Comparison of ENCODE assay signal across 27 cellular contexts in genomic region chr11:71145988-71146824, GRCh38.
"Had no signal": no experiment of that assay in that cellular context is flagged by ENCODE, and none has a peak within 500 bp of the region (broad histone marks: within the 10 kb centered on the region; RNA-seq: fewer than 3 reads in every experiment).

No MANE protein-coding gene starts in this region.

- FAIRE-seq: astrocyte, frontal cortex, islet of Langerhans had no signal

- ATAC-seq: left colon, psoas muscle, T-helper 17 cell had no signal

- H3K4me3 ChIP-seq: breast epithelium, colonic mucosa, dorsolateral prefrontal cortex, esophagus muscularis mucosa, lower lobe of right lung, ovary, psoas muscle, right atrium auricular region, thyroid gland had no signal

- DNase-seq: activated CD4-positive, alpha-beta T cell treated with anti-CD3 and anti-CD28 coated beads for 4 hours; activated CD4-positive, alpha-beta T cell treated with anti-CD3 and anti-CD28 coated beads, Interleukin-2, amount 50 U/mL, for 48 hours; activated CD4-positive, CD25-positive, alpha-beta regulatory T cell; activated CD8-positive, alpha-beta memory T cell treated with anti-CD3 and anti-CD28 coated beads, Interleukin-2, amount 50 U/mL, for 48 hours; activated naive CD4-positive, alpha-beta T cell treated with Interleukin-2 at 50 U/mL for 16 hours; activated naive CD8-positive, alpha-beta T cell treated with anti-CD3 and anti-CD28 coated beads for 36 hours; activated T-cell treated with anti-CD3 and anti-CD28 coated beads, Interleukin-2, amount 50 U/mL, for 48 hours; colonic mucosa; dorsolateral prefrontal cortex; hippocampal formation; left colon; lower lobe of right lung; mesendoderm; naive B cell; ovary; psoas muscle; stimulated activated CD4-positive, alpha-beta T cell treated with anti-CD3 and anti-CD28 coated beads, Interleukin-4, amount 100 ng/mL, for 24 hours; substantia nigra; T-helper 17 cell; thyroid gland had no signal

- H3K4me1 ChIP-seq: breast epithelium, colonic mucosa, esophagus muscularis mucosa, lower lobe of right lung, psoas muscle, right atrium auricular region had no signal

- H3K4me3 Mint-ChIP-seq: activated naive CD8-positive, alpha-beta T cell treated with anti-CD3 and anti-CD28 coated beads for 36 hours; naive B cell; stimulated activated naive CD8-positive, alpha-beta T cell treated with anti-CD3 and anti-CD28 coated beads, Interleukin-15, Interleukin-2, amounts not matched to agents 100 ng/mL and 50 ng/mL, for 24 hours; T-helper 17 cell had no signal

- H3K36me3 Mint-ChIP-seq: activated naive CD8-positive, alpha-beta T cell treated with anti-CD3 and anti-CD28 coated beads for 36 hours had no signal

- H3K4me1 Mint-ChIP-seq: activated naive CD8-positive, alpha-beta T cell treated with anti-CD3 and anti-CD28 coated beads for 36 hours; naive B cell; T-helper 17 cell had no signal

- H3K9me3 ChIP-seq: breast epithelium, colonic mucosa, esophagus muscularis mucosa, lower lobe of right lung, ovary, psoas muscle, right atrium auricular region, thyroid gland had no signal

- H3K36me3 ChIP-seq: breast epithelium, colonic mucosa, esophagus muscularis mucosa, lower lobe of right lung, ovary, right atrium auricular region, thyroid gland had no signal

- H3K9me3 Mint-ChIP-seq: stimulated activated naive CD8-positive, alpha-beta T cell treated with anti-CD3 and anti-CD28 coated beads, Interleukin-15, Interleukin-2, amounts not matched to agents 100 ng/mL and 50 ng/mL, for 24 hours had no signal

- H3K27ac ChIP-seq: breast epithelium, colonic mucosa, dorsolateral prefrontal cortex, esophagus muscularis mucosa, lower lobe of right lung, ovary, psoas muscle, right atrium auricular region, thyroid gland had no signal

- H3K27ac Mint-ChIP-seq: activated naive CD8-positive, alpha-beta T cell treated with anti-CD3 and anti-CD28 coated beads for 36 hours; naive B cell; stimulated activated naive CD8-positive, alpha-beta T cell treated with anti-CD3 and anti-CD28 coated beads, Interleukin-15, Interleukin-2, amounts not matched to agents 100 ng/mL and 50 ng/mL, for 24 hours; T-helper 17 cell had no signal

- H3K27me3 ChIP-seq: breast epithelium, colonic mucosa, ovary, right atrium auricular region, thyroid gland had no signal
